In genomic region chr4:96103086-96103485, GRCh38 we compare ENCODE assay signal across 1 cellular context.
TF ChIP-seq lines count a peak whose summit lies in the region.

No MANE protein-coding gene starts in this region.

TF ChIP-seq in K562, 482 proteins besides CTCF, POLR2A, EP300 and RAD21:
- TF ChIP-seq CBFA2T3 (IDR thresholded peaks at IDR 0.05), result peak; percentile 46
- TF ChIP-seq AFF1 (IDR thresholded peaks at IDR 0.05; ENCODE audit: low read depth in 1 of 2, partially characterized antibody in 2 of 2), result no peak
- no peak for TF ChIP-seq TEAD4 (IDR thresholded peaks at IDR 0.05; ENCODE audit: low read length)
- no peak for TF ChIP-seq TEAD4 (CRISPR knock-in tag; IDR thresholded peaks at IDR 0.05; ENCODE audit: borderline replicate concordance)
- TF ChIP-seq PCBP2 (IDR thresholded peaks at IDR 0.05; ENCODE audit: low read depth, low read length, poor library complexity, severe bottlenecking), result no peak
- no peak for TF ChIP-seq ETV1 (tag; conservative IDR thresholded peaks at IDR 0.05; ENCODE audit: low read depth)
- TF ChIP-seq FOXA1 (IDR thresholded peaks at IDR 0.05; ENCODE audit: borderline replicate concordance), result no peak
